11 cellular contexts compared by ENCODE assay signal in genomic region chr1:213982515-213982813, GRCh38. TPM values are rescaled to one million over a fixed set of nuclear protein-coding genes. Genes with fewer than 3 reads are reported as not detected.
A peak's percentile ranks its signal among the peaks of the same experiment; 100 is the strongest.
DNase-seq lines count a peak whose midpoint lies in the region; ATAC-seq and TF ChIP-seq lines count a peak whose summit lies in the region.
"Had no signal": no experiment of that assay in that cellular context is flagged by ENCODE, and none has a peak within 500 bp of the region (broad histone marks: within the 10 kb centered on the region; RNA-seq: fewer than 3 reads in every experiment).

No MANE protein-coding gene starts in this region.

- H3K23ac ChIP-seq in mesenchymal stem cell (ENCODE audit: low read length in 2 of 2) = no peak overlapping the region

- H3K4me1 ChIP-seq in mesenchymal stem cell (ENCODE audit: control insufficient read depth, insufficient read depth, low read depth, low read length) = peaks cover 18% of the 10 kb centered on the region
- peaks cover 19% of the 10 kb centered on the region for H3K4me1 ChIP-seq in testis

- no peak overlapping the region for H4K91ac ChIP-seq in mesenchymal stem cell (ENCODE audit: low read length)

- no peaks in the 10 kb centered on the region for H3K79me1 ChIP-seq in mesenchymal stem cell (replicated peaks; ENCODE audit: low read length, poor library complexity, severe bottlenecking)

- no peak for DNase-seq in activated T-cell treated with anti-CD3 and anti-CD28 coated beads, Interleukin-2, amount 50 U/mL, for 72 hours
- no peak for DNase-seq in activated T-cell treated with anti-CD3 and anti-CD28 coated beads, Interleukin-2, amount 50 U/mL, for 48 hours
- DNase-seq in caudate nucleus (lab: John Stamatoyannopoulos, UW) (no peak), mesenchymal stem cell (no peak), testis (no peak), germinal center (ENCODE audit: low spot score) (no peak), NCI-H526 (lab: John Stamatoyannopoulos, UW) (no peak)
- no peak for DNase-seq in activated CD4-positive, CD25-positive, alpha-beta regulatory T cell treated with anti-CD3 and anti-CD28 coated beads, Interleukin-2, amount 50 U/mL, for 72 hours
- DNase-seq: DMS79, NCI-H187 treated with DMSO at 0.1 percent for 48 hours, PC-9 had no signal

- H3K27me3 Mint-ChIP-seq in activated T-cell treated with anti-CD3 and anti-CD28 coated beads, Interleukin-2, amount 50 U/mL, for 72 hours (ENCODE audit: low read depth) = peaks cover 90% of the 10 kb centered on the region

- H3K9me3 ChIP-seq in mesenchymal stem cell (ENCODE audit: control insufficient read depth, low read length) = peaks cover 3% of the 10 kb centered on the region
- no peaks in the 10 kb centered on the region for H3K9me3 ChIP-seq in testis

- WGBS in mesenchymal stem cell = 1% methylated on average over 21 of the region's 23 CpGs
- 2 to 14% methylated on average over 1 to 22 of the region's 23 CpGs for WGBS in testis, 2 donors

- H3K27me3 ChIP-seq in mesenchymal stem cell (ENCODE audit: control insufficient read depth in 1 of 2, insufficient read depth in 1 of 2, low read length in 2 of 2) = peaks cover 91 to 95% of the 10 kb centered on the region in 2 experiments
- H3K27me3 ChIP-seq in testis = no peaks in the 10 kb centered on the region

- peaks cover 1 to 2% of the 10 kb centered on the region in 2 donors for H3K36me3 Mint-ChIP-seq in activated T-cell treated with anti-CD3 and anti-CD28 coated beads, Interleukin-2, amount 50 U/mL, for 72 hours (ENCODE audit: insufficient read depth in 2 of 2)

- no peaks in the 10 kb centered on the region for H3K36me3 ChIP-seq in mesenchymal stem cell (ENCODE audit: control insufficient read depth in 1 of 2, insufficient read depth in 2 of 2, low read depth in 1 of 2, low read length in 2 of 2)
- no peaks in the 10 kb centered on the region for H3K36me3 ChIP-seq in testis (ENCODE audit: low read depth, missing control alignments)

- H3K27ac Mint-ChIP-seq in activated T-cell treated with anti-CD3 and anti-CD28 coated beads, Interleukin-2, amount 50 U/mL, for 72 hours = no peak overlapping the region

- no peak overlapping the region for H2BK15ac ChIP-seq in mesenchymal stem cell (ENCODE audit: low read depth, poor library complexity, severe bottlenecking)

- H3K4ac ChIP-seq in mesenchymal stem cell (ENCODE audit: low read depth in 1 of 2, low read length in 2 of 2) = no peak overlapping the region

- H3K9me3 Mint-ChIP-seq in activated T-cell treated with anti-CD3 and anti-CD28 coated beads, Interleukin-2, amount 50 U/mL, for 72 hours = no peaks in the 10 kb centered on the region

- no peak overlapping the region for H3K14ac ChIP-seq in mesenchymal stem cell (ENCODE audit: low read length in 2 of 2)

- TF ChIP-seq CTCF in testis (IDR thresholded peaks at IDR 0.05) = no peak

- no peak overlapping the region for H2AFZ ChIP-seq in mesenchymal stem cell (ENCODE audit: low read depth, low read length)
- H2AFZ ChIP-seq: PC-9 had no signal

- ATAC-seq in activated T-cell treated with anti-CD3 and anti-CD28 coated beads, Interleukin-2, amount 50 U/mL, for 72 hours (replicated peaks in 1 of 2) = no peak

- H4K8ac ChIP-seq in mesenchymal stem cell (ENCODE audit: low read length) = no peak overlapping the region

- H3K27ac ChIP-seq in caudate nucleus (ENCODE audit: low read depth, low read length) (peak overlapping the region; percentile 38), mesenchymal stem cell (ENCODE audit: low read length, poor library complexity, severe bottlenecking) (no peak overlapping the region), testis (no peak overlapping the region)
- H3K27ac ChIP-seq: PC-9 had no signal

- no peak overlapping the region for H2AK5ac ChIP-seq in mesenchymal stem cell (ENCODE audit: low read length, severe bottlenecking)

- intact Hi-C loops in testis (cut with DNase I; ENCODE audit: low total_unique reads) = no loop called here

- H2BK12ac ChIP-seq in mesenchymal stem cell (ENCODE audit: low read length in 2 of 2) = no peak overlapping the region

- H3K4me2 ChIP-seq in mesenchymal stem cell (ENCODE audit: low read length, poor library complexity, severe bottlenecking) = peak overlapping the region; percentile 50
- H3K4me2 ChIP-seq: PC-9 had no signal

- no peak for TF ChIP-seq POLR2A in testis (IDR thresholded peaks at IDR 0.05)

- H3K9ac ChIP-seq in mesenchymal stem cell (ENCODE audit: low read length) = no peak overlapping the region

- peak overlapping the region; percentile 17 to 71 for H3K4me3 ChIP-seq in mesenchymal stem cell (ENCODE audit: insufficient read depth in 1 of 2, low read depth in 1 of 2, low read length in 2 of 2)
- H3K4me3 ChIP-seq in testis = peak overlapping the region; percentile 10 to 29
- H3K4me3 ChIP-seq: PC-9 had no signal

- H2BK120ac ChIP-seq in mesenchymal stem cell (ENCODE audit: low read depth, low read length) = no peak overlapping the region

- H2BK5ac ChIP-seq in mesenchymal stem cell (ENCODE audit: low read depth, low read length, poor library complexity, severe bottlenecking) = no peak overlapping the region

- H3K4me3 Mint-ChIP-seq in activated T-cell treated with anti-CD3 and anti-CD28 coated beads, Interleukin-2, amount 50 U/mL, for 72 hours = peak overlapping the region; percentile 4 to 22

- H3K4me1 Mint-ChIP-seq in activated T-cell treated with anti-CD3 and anti-CD28 coated beads, Interleukin-2, amount 50 U/mL, for 72 hours (ENCODE audit: low read depth) = peaks cover 49% of the 10 kb centered on the region

- H3K18ac ChIP-seq in mesenchymal stem cell (ENCODE audit: low read depth in 1 of 2, low read length in 2 of 2) = no peak overlapping the region

RNA-seq across cellular contexts. Expression of gene PROX1, which starts 5.3 kb away (rescaled TPM):
- total RNA-seq in activated T-cell treated with anti-CD3 and anti-CD28 coated beads, Interleukin-2, amount 50 U/mL, for 72 hours = under 1 TPM in 1 of 2 donors, not detected in 1; 0.21 TPM
- polyA plus RNA-seq in mesenchymal stem cell (2013, experiment 1 of 2) = 0.10 TPM
- 0.11 TPM for polyA plus RNA-seq in mesenchymal stem cell (2013, experiment 2 of 2)
- 1 to 10 TPM; 4.2 to 6.5 TPM for total RNA-seq in testis
- 19.1 TPM for polyA plus RNA-seq in testis (ENCODE audit: insufficient read depth, low read depth, low replicate concordance)
- total RNA-seq: PC-9 had no signal

Comparison
In these comparisons a context has a peak if more than half of its experiments do, and no peak if none do; other contexts are left out.
1. RNA of gene PROX1, which starts 5.3 kb away (total RNA-seq): 4.2 to 6.5 TPM in testis; 0.21 TPM in activated T-cell treated with anti-CD3 and anti-CD28 coated beads, Interleukin-2, amount 50 U/mL, for 72 hours; every median in the first group is over 4 times any median in the second.